Comparison of ENCODE assay signal across 10 cellular contexts in the genomic region with DNA sequence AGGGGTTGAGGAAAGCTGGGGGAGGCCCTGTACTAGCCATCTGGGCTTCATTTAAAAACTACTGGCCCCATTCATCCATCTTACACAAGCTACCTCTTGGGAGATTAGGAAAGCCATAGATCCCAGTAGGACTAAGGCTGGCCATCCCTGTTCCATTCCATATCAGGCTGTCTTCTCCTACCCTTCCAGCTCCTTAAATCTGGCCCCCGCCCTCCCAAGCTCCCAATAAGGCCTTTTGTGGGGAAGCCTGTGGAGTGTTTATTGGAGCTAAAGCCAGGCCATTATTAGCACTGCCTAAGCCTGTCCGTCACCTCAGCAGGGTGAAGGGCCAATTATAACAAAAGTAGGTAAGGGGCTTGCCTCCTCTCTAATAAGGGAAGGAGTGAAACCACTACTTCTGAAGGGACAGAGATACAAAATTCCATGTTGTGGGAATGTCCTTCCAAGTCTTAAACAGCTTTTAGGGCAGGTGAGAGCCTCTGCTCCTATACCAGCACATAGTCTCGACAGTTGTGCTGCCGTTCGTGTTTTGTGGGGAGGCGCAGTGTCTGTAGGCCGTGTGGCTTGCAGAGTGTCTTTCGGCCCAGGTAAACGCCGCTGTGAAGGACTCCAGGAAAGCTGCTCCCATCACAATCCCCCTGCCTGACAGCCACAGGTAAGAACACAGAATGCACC. TPM values are rescaled to one million over a fixed set of nuclear protein-coding genes. Genes with fewer than 3 reads are reported as not detected.
DNase-seq lines count a peak whose midpoint lies in the region; ATAC-seq and TF ChIP-seq lines count a peak whose summit lies in the region.
"Had no signal": no experiment of that assay in that cellular context is flagged by ENCODE, and none has a peak within 500 bp of the region (broad histone marks: within the 10 kb centered on the region; RNA-seq: fewer than 3 reads in every experiment).

No MANE protein-coding gene starts in this region.

- peaks cover 82% of the 10 kb centered on the region for H3K36me3 Mint-ChIP-seq in CD4-positive, alpha-beta T cell (ENCODE audit: low read depth)
- peaks cover 85% of the 10 kb centered on the region for H3K36me3 Mint-ChIP-seq in effector memory CD8-positive, alpha-beta T cell (ENCODE audit: insufficient read depth)
- H3K36me3 Mint-ChIP-seq in neural progenitor cell = peaks cover 56% of the 10 kb centered on the region

- no peaks in the 10 kb centered on the region for H3K27me3 Mint-ChIP-seq in CD4-positive, alpha-beta T cell
- H3K27me3 Mint-ChIP-seq in effector memory CD8-positive, alpha-beta T cell = no peaks in the 10 kb centered on the region
- peaks cover 30% of the 10 kb centered on the region for H3K27me3 Mint-ChIP-seq in neural progenitor cell (ENCODE audit: insufficient read depth, low read depth)
- H3K27me3 Mint-ChIP-seq: activated B cell treated with CpG ODN at 0.5 μM for 24 hours had no signal

- H3F3A ChIP-seq in neural progenitor cell (ENCODE audit: low read depth) = peaks cover 85% of the 10 kb centered on the region

- H3K27ac Mint-ChIP-seq in CD4-positive, alpha-beta T cell = peak overlapping the region; percentile 92
- peak overlapping the region; percentile 95 to 98 for H3K27ac Mint-ChIP-seq in effector memory CD8-positive, alpha-beta T cell
- H3K27ac Mint-ChIP-seq in neural progenitor cell = peak overlapping the region; percentile 87
- H3K27ac Mint-ChIP-seq: activated B cell treated with CpG ODN at 0.5 μM for 24 hours had no signal

- no peak for ATAC-seq in CD4-positive, alpha-beta T cell (ENCODE audit: poor library complexity)
- no peak for ATAC-seq in effector memory CD8-positive, alpha-beta T cell (replicated peaks)
- no peak for ATAC-seq in GM21367 (IDR thresholded peaks at IDR 0.05; ENCODE audit: unreplicated experiment)
- ATAC-seq: left colon had no signal

- CTCF ChIA-PET in CD4-positive, alpha-beta T cell (lab: Charles Lee) = interaction anchor here (1.1 to 5.3 kb wide), 5 partner anchors 10 to 96 kb away, joined by 4 to 42 read pairs (median 5); a partner anchor contains a TSS

- H3K4me2 ChIP-seq in neural progenitor cell = peak overlapping the region; percentile 90

- no peaks in the 10 kb centered on the region for H3K9me3 ChIP-seq in CD4-positive, alpha-beta T cell (ENCODE audit: control insufficient read depth, low read length)
- H3K9me3 ChIP-seq in HUES48 (ENCODE audit: control insufficient read depth, insufficient read depth, low read length) (no peaks in the 10 kb centered on the region), neural progenitor cell (ENCODE audit: low read depth) (no peaks in the 10 kb centered on the region)

- no peak for TF ChIP-seq CTCF in CD4-positive, alpha-beta T cell (IDR thresholded peaks at IDR 0.05)
- TF ChIP-seq CTCF in neural progenitor cell (IDR thresholded peaks at IDR 0.05) = no peak

- peaks cover 68% of the 10 kb centered on the region for H4K20me1 ChIP-seq in neural progenitor cell (ENCODE audit: low read depth)

- H3K27ac ChIP-seq in CD4-positive, alpha-beta T cell (ENCODE audit: low read depth, low read length) = peak overlapping the region; percentile 84
- peak overlapping the region; percentile 72 for H3K27ac ChIP-seq in HUES48 (ENCODE audit: low read depth, low read length)
- peak overlapping the region; percentile 77 for H3K27ac ChIP-seq in neural progenitor cell

- peaks cover 30% of the 10 kb centered on the region for H3K79me2 ChIP-seq in neural progenitor cell (ENCODE audit: low read depth)

- intact Hi-C loops in CD4-positive, alpha-beta T cell (cut with DNase I, micrococcal nuclease) = loop anchor here in 1 of 2 experiments (2.0 kb wide), 1 partner anchor 27 kb away; a partner anchor contains a TSS

- H3K27me3 ChIP-seq in CD4-positive, alpha-beta T cell (ENCODE audit: control insufficient read depth, insufficient read depth, low read length) = no peaks in the 10 kb centered on the region
- H3K27me3 ChIP-seq in HUES48 (ENCODE audit: control insufficient read depth, insufficient read depth, low read length) (no peaks in the 10 kb centered on the region), neural progenitor cell (no peaks in the 10 kb centered on the region), H7 (ENCODE audit: control insufficient read depth, insufficient read depth, low read length) (no peaks in the 10 kb centered on the region)

- peaks cover 40% of the 10 kb centered on the region for H3K4me1 Mint-ChIP-seq in CD4-positive, alpha-beta T cell (ENCODE audit: low read depth)
- peaks cover 42 to 44% of the 10 kb centered on the region in 2 donors for H3K4me1 Mint-ChIP-seq in effector memory CD8-positive, alpha-beta T cell (ENCODE audit: low read depth in 2 of 2)
- H3K4me1 Mint-ChIP-seq in neural progenitor cell = peaks cover 60% of the 10 kb centered on the region

- H3K4me3 ChIP-seq in HUES48 (ENCODE audit: low read depth, low read length) = no peak overlapping the region
- peak overlapping the region; percentile 18 for H3K4me3 ChIP-seq in neural progenitor cell
- H3K4me3 ChIP-seq in H7 (ENCODE audit: insufficient read depth, low read depth, low read length) = no peak overlapping the region

- no peaks in the 10 kb centered on the region for H3K9me3 Mint-ChIP-seq in CD4-positive, alpha-beta T cell
- no peaks in the 10 kb centered on the region for H3K9me3 Mint-ChIP-seq in effector memory CD8-positive, alpha-beta T cell
- H3K9me3 Mint-ChIP-seq in neural progenitor cell = no peaks in the 10 kb centered on the region
- H3K9me3 Mint-ChIP-seq: activated B cell treated with CpG ODN at 0.5 μM for 24 hours had no signal

- POLR2A ChIA-PET in CD4-positive, alpha-beta T cell (lab: Charles Lee) = interaction anchor here (0.6 to 6.7 kb wide), 11 partner anchors 8 to 60 kb away, joined by 3 to 89 read pairs (median 5); a partner anchor contains a TSS

- H3K4me3 Mint-ChIP-seq in CD4-positive, alpha-beta T cell = peak overlapping the region; percentile 76
- peak overlapping the region; percentile 88 to 95 for H3K4me3 Mint-ChIP-seq in effector memory CD8-positive, alpha-beta T cell
- H3K4me3 Mint-ChIP-seq in neural progenitor cell = peak overlapping the region; percentile 99
- H3K4me3 Mint-ChIP-seq: activated B cell treated with CpG ODN at 0.5 μM for 24 hours had no signal

- H3K9ac ChIP-seq in HUES48 (ENCODE audit: low read depth, low read length) = no peak overlapping the region
- no peak overlapping the region for H3K9ac ChIP-seq in neural progenitor cell

- H3K36me3 ChIP-seq in HUES48 (ENCODE audit: control insufficient read depth, insufficient read depth, low read length) (peaks cover 75% of the 10 kb centered on the region), neural progenitor cell (peaks cover 4% of the 10 kb centered on the region), H7 (replicated peaks; ENCODE audit: control insufficient read depth, insufficient read depth, low read length) (peaks cover 48% of the 10 kb centered on the region)

- in situ Hi-C loops in ACHN (cut with HindIII; ENCODE audit: low pct_ligation_motif_present, low pct_unique_long_range_greater_than_20kb, low sequenced_read_pairs) = no loop called here

- H2AFZ ChIP-seq in neural progenitor cell (replicated peaks) = no peak overlapping the region

- DNase-seq in CD4-positive, alpha-beta T cell = no peak
- no peak for DNase-seq in effector memory CD8-positive, alpha-beta T cell
- DNase-seq in neural progenitor cell (ENCODE audit: low spot score) = peak; percentile 68
- DNase-seq in NCI-H1436 (lab: John Stamatoyannopoulos, UW) = no peak
- no peak for DNase-seq in H7
- no peak for DNase-seq in ACHN
- DNase-seq: activated B cell treated with CpG ODN at 0.5 μM for 24 hours had no signal

- H3K4me1 ChIP-seq in HUES48 (ENCODE audit: control insufficient read depth, insufficient read depth, low read length) (peaks cover 36% of the 10 kb centered on the region), neural progenitor cell (peaks cover 49% of the 10 kb centered on the region)

RNA-seq across cellular contexts. Expression of a gene that starts 3.7 kb away (rescaled TPM):
- total RNA-seq in CD4-positive, alpha-beta T cell = 100 to 1,000 TPM; 670 to 673 TPM
- total RNA-seq in neural progenitor cell (ENCODE audit: low replicate concordance) = 1,139 and 1,233 TPM in 2 replicates
- 941 and 1,248 TPM in 2 replicates for total RNA-seq in H7 (2014; rRNA removed; shearing (Covaris generic))

RNA-seq across cellular contexts. Expression of a gene that starts 9.4 kb away (rescaled TPM):
- total RNA-seq in CD4-positive, alpha-beta T cell = 1 to 10 TPM; 6.2 to 6.4 TPM
- total RNA-seq in neural progenitor cell (ENCODE audit: low replicate concordance) = 131 and 198 TPM in 2 replicates
- total RNA-seq in H7 (2014; rRNA removed; shearing (Covaris generic)) = 118 and 129 TPM in 2 replicates

RNA-seq across cellular contexts. Expression of a gene that starts 27.5 kb away (rescaled TPM):
- 100 to 1,000 TPM; 104 to 109 TPM for total RNA-seq in CD4-positive, alpha-beta T cell
- 92.3 and 103 TPM in 2 replicates for total RNA-seq in neural progenitor cell (ENCODE audit: low replicate concordance)
- 20.0 and 27.5 TPM in 2 replicates for total RNA-seq in H7 (2014; rRNA removed; shearing (Covaris generic))

RNA-seq across cellular contexts. Expression of a gene that starts 33.7 kb away (rescaled TPM):
- total RNA-seq in CD4-positive, alpha-beta T cell = 10 to 100 TPM; 88.5 to 90.3 TPM
- 75.3 and 146 TPM in 2 replicates for total RNA-seq in neural progenitor cell (ENCODE audit: low replicate concordance)
- 120 and 127 TPM in 2 replicates for total RNA-seq in H7 (2014; rRNA removed; shearing (Covaris generic))

RNA-seq across cellular contexts. Expression of a gene that starts 43.7 kb away (rescaled TPM):
- total RNA-seq in CD4-positive, alpha-beta T cell = 1 to 10 TPM; 6.3 to 8.9 TPM
- total RNA-seq in neural progenitor cell (ENCODE audit: low replicate concordance) = 10.3 and 10.8 TPM in 2 replicates
- 8.2 and 11.3 TPM in 2 replicates for total RNA-seq in H7 (2014; rRNA removed; shearing (Covaris generic))

Comparison
In these comparisons a context has a peak if more than half of its experiments do, and no peak if none do; other contexts are left out.
1. RNA of a gene that starts 9.4 kb away (total RNA-seq): 131 to 198 TPM in neural progenitor cell and 118 to 129 TPM in H7; 6.2 to 6.4 TPM in CD4-positive, alpha-beta T cell; every median in the first group is over 10 times any median in the second.
2. Peak in every context shown above with its lines, with median percentiles within 50 percentile points of each other: H3K27ac ChIP-seq, H3K27ac Mint-ChIP-seq and H3K4me3 Mint-ChIP-seq.